ENCODE assay signal across 20 cellular contexts in the genomic region with DNA sequence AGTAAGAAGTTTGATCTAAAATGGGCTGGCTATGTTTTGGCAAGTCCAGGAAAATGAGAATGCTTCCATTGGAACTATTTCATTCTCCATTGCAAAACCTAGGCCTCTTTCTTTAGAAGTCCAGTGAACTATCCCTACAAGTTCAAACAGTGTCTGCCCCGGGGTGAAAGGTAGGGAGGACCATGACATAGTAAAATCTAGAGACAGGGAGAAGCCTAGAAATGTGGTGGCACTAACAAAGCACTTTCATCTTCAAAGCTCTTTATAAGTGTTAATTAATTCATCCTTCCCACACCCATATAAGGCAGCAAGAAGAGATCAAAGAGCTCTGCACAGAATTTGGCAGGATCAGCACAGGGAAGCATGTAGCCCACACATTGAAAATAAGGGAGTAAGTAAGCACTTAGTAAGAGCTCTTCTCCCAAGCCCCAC.
DNase-seq lines count a peak whose midpoint lies in the region; ATAC-seq, FAIRE-seq and TF ChIP-seq lines count a peak whose summit lies in the region.
"Had no signal": no experiment of that assay in that cellular context is flagged by ENCODE, and none has a peak within 500 bp of the region (broad histone marks: within the 10 kb centered on the region; RNA-seq: fewer than 3 reads in every experiment).

No MANE protein-coding gene starts in this region.

- DNase-seq in IMR-90, result no peak
- DNase-seq in astrocyte (ENCODE audit: low read depth), result no peak
- no peak for DNase-seq in thyroid gland
- no peak for DNase-seq in NCI-H2196 treated with DMSO at 0.1 percent for 48 hours (lab: John Stamatoyannopoulos, UW; ENCODE audit: unreplicated experiment)
- no peak for DNase-seq in vagina (ENCODE audit: extremely low spot score in 2 of 2)
- DNase-seq: AML-193, DMS 273 treated with DMSO at 0.1 percent for 48 hours, DND-41, H7, NCI-H1092 treated with DMSO at 0.1 percent for 48 hours, NCI-H146, NCI-H2029 treated with DMSO at 0.1 percent for 48 hours, NCI-H2171, NCI-H446, NCI-H526 treated with DMSO at 0.1 percent for 48 hours, RPMI8226, SIG-M5 had no signal

- H3K36me3 ChIP-seq in IMR-90 (ENCODE audit: control insufficient read depth, insufficient read depth, low read length) (no peaks in the 10 kb centered on the region), astrocyte (ENCODE audit: insufficient read depth, low read length) (no peaks in the 10 kb centered on the region), liver (ENCODE audit: control insufficient read depth in 4 of 4, insufficient read depth in 3 of 4, low read depth in 1 of 4, low read length in 3 of 4) (no peaks in the 10 kb centered on the region), thyroid gland (no peaks in the 10 kb centered on the region), vagina (no peaks in the 10 kb centered on the region)

- peak overlapping the region; percentile 69 for H3K14ac ChIP-seq in IMR-90 (replicated peaks; ENCODE audit: low read depth, low read length)

- peaks cover 4% of the 10 kb centered on the region for H3K9me3 Mint-ChIP-seq in astrocyte (ENCODE audit: unreplicated experiment)

- intact Hi-C loops in IMR-90 (cut with micrococcal nuclease) (loop anchor here (10.0 kb wide), 1 partner anchor 400 kb away; no protein-coding TSS in a partner anchor), thyroid gland (cut with DNase I) (no loop called here), vagina (cut with DNase I) (no loop called here)

- CTCF ChIA-PET in IMR-90 (lab: Yijun Ruan, JAX), result no interaction called here

- H3K4me1 ChIP-seq in IMR-90 (ENCODE audit: control insufficient read depth, insufficient read depth, low read length) (peaks cover 23% of the 10 kb centered on the region; the same call in 1 of the 2 replicates), astrocyte (ENCODE audit: insufficient read depth, low read length) (peaks cover 26% of the 10 kb centered on the region), liver (ENCODE audit: control insufficient read depth in 4 of 4, insufficient read depth in 4 of 4, low read length in 3 of 4) (peaks cover 0 to 3% (median 0%) of the 10 kb centered on the region in 4 donors), thyroid gland (peaks cover 14 to 36% of the 10 kb centered on the region in 2 donors), vagina (no peaks in the 10 kb centered on the region)

- peak overlapping the region; percentile 93 for H2BK120ac ChIP-seq in IMR-90 (ENCODE audit: low read depth, low read length)

- H3K4me1 Mint-ChIP-seq in astrocyte (ENCODE audit: low read depth, unreplicated experiment), result peaks cover 43% of the 10 kb centered on the region

- H3K27ac ChIP-seq in IMR-90 (ENCODE audit: insufficient read depth, low read length) (no peak overlapping the region), astrocyte (ENCODE audit: low read depth, low read length) (no peak overlapping the region), liver (ENCODE audit: low read depth in 1 of 2, low read length in 2 of 2) (peak overlapping the region in 1 of 2 donors; percentile 30), thyroid gland (peak overlapping the region; percentile 69 to 83 (median 82)), vagina (no peak overlapping the region)
- H3K27ac ChIP-seq: C4-2B had no signal

- no TSS peak for BruUV-seq in IMR-90 (replicated peaks; lab: Mats Ljungman, UMichigan)

- no peak overlapping the region for H2AK9ac ChIP-seq in IMR-90 (replicated peaks; ENCODE audit: low read depth, low read length, poor library complexity)

- FAIRE-seq in astrocyte (lab: Jason Lieb, UNC), result no peak

- peak overlapping the region; percentile 89; the same call in 1 of the 2 replicates for H3K18ac ChIP-seq in IMR-90 (ENCODE audit: low read depth, low read length)

- dilution Hi-C loops in IMR-90 (cut with HindIII; ENCODE audit: low sequenced_read_pairs, unreplicated experiment), result no loop called here

- H3K4ac ChIP-seq in IMR-90 (ENCODE audit: low read depth, low read length), result peak overlapping the region; percentile 66

- H3K9me3 ChIP-seq in IMR-90 (ENCODE audit: control insufficient read depth, insufficient read depth, low read length) (no peaks in the 10 kb centered on the region), astrocyte (ENCODE audit: insufficient read depth, low read depth, low read length) (no peaks in the 10 kb centered on the region), liver (ENCODE audit: control insufficient read depth in 4 of 4, low read length in 3 of 4) (no peaks in the 10 kb centered on the region), thyroid gland (no peaks in the 10 kb centered on the region), vagina (no peaks in the 10 kb centered on the region)

- TF ChIP-seq RAD21 in IMR-90 (IDR thresholded peaks at IDR 0.05; ENCODE audit: low read length), result no peak
- TF ChIP-seq RAD21 in liver (IDR thresholded peaks at IDR 0.05), result peak; percentile 52 to 60

- H3K79me2 ChIP-seq in astrocyte (ENCODE audit: insufficient read depth, low read length), result no peaks in the 10 kb centered on the region

- H3K27me3 ChIP-seq in IMR-90 (ENCODE audit: control insufficient read depth, insufficient read depth, low read length), result no peaks in the 10 kb centered on the region
- no peaks in the 10 kb centered on the region for H3K27me3 ChIP-seq in astrocyte (ENCODE audit: insufficient read depth, low read length)
- H3K27me3 ChIP-seq in liver (ENCODE audit: control insufficient read depth in 4 of 4, insufficient read depth in 4 of 4, low read length in 3 of 4), result no peaks in the 10 kb centered on the region
- H3K27me3 ChIP-seq in thyroid gland, result no peaks in the 10 kb centered on the region
- H3K27me3 ChIP-seq in vagina, result no peaks in the 10 kb centered on the region

- no peak overlapping the region for H3K9ac ChIP-seq in IMR-90 (ENCODE audit: low read depth, low read length)
- no peak overlapping the region for H3K9ac ChIP-seq in astrocyte (ENCODE audit: low read length)
- no peak overlapping the region for H3K9ac ChIP-seq in liver (ENCODE audit: low read depth in 1 of 2, low read length in 2 of 2)

- no peaks in the 10 kb centered on the region for H3K36me3 Mint-ChIP-seq in astrocyte (ENCODE audit: low read depth, unreplicated experiment)

- in situ Hi-C loops in IMR-90 (cut with MboI; ENCODE audit: low sequenced_read_pairs), result no loop called here

- H4K20me1 ChIP-seq in IMR-90 (ENCODE audit: insufficient read depth, low read length) (no peaks in the 10 kb centered on the region), astrocyte (ENCODE audit: insufficient read depth, low read length) (no peaks in the 10 kb centered on the region)

- peak overlapping the region; percentile 91; the same call in 1 of the 2 replicates for H2BK20ac ChIP-seq in IMR-90 (ENCODE audit: low read depth, low read length)

- no peak overlapping the region for H3K56ac ChIP-seq in IMR-90 (ENCODE audit: extremely low read depth, insufficient read depth, low read length)

- H4K8ac ChIP-seq in IMR-90 (ENCODE audit: low read depth in 2 of 2, low read length in 2 of 2), result peak overlapping the region; percentile 33 to 81; a peak in 2 of 4 replicates

- no CpG with 5 or more reads among the region's 1 CpG for WGBS in IMR-90 (ENCODE audit: extremely low coverage in 2 of 2, insufficient read length in 1 of 2), 2 experiments
- 40% methylated on average over 1 of the region's 1 CpG for WGBS in liver
- 76 to 88% methylated on average over 1 of the region's 1 CpG for WGBS in thyroid gland, 2 donors

- H3K27ac Mint-ChIP-seq in astrocyte (ENCODE audit: unreplicated experiment), result peak overlapping the region; percentile 28

- H3K79me1 ChIP-seq in IMR-90 (ENCODE audit: low read depth in 1 of 2, low read length in 2 of 2), result peaks cover 0 to 15% of the 10 kb centered on the region in 2 experiments; a peak in 2 of 4 replicates

- no peak for ATAC-seq in IMR-90 (ENCODE audit: low read depth)
- ATAC-seq in GM18868 (IDR thresholded peaks at IDR 0.05; ENCODE audit: unreplicated experiment), result no peak

- H4K5ac ChIP-seq in IMR-90 (ENCODE audit: low read depth, low read length), result peak overlapping the region; percentile 63; the same call in 1 of the 2 replicates

- H3K27me3 Mint-ChIP-seq in astrocyte (ENCODE audit: low read depth, unreplicated experiment), result no peaks in the 10 kb centered on the region

- peak overlapping the region; percentile 18; the same call in 1 of the 2 replicates for H2AK5ac ChIP-seq in IMR-90 (ENCODE audit: low read depth, low read length)

- no peak overlapping the region for H3K4me3 ChIP-seq in IMR-90 (ENCODE audit: insufficient read depth, low read depth, low read length)
- no peak overlapping the region for H3K4me3 ChIP-seq in astrocyte (ENCODE audit: insufficient read depth, low read depth, low read length)
- H3K4me3 ChIP-seq in liver (ENCODE audit: low read depth in 1 of 3, low read length in 3 of 3), result no peak overlapping the region
- H3K4me3 ChIP-seq in thyroid gland (replicated peaks in 1 of 3), result no peak overlapping the region
- no peak overlapping the region for H3K4me3 ChIP-seq in vagina

- H3K9me1 ChIP-seq in IMR-90 (ENCODE audit: insufficient read depth, low read length), result peaks cover 11% of the 10 kb centered on the region; the same call in 1 of the 2 replicates

- H2BK5ac ChIP-seq in IMR-90 (ENCODE audit: low read depth, low read length, poor library complexity, severe bottlenecking), result peak overlapping the region; percentile 90

- no peak overlapping the region for H3K23ac ChIP-seq in IMR-90 (ENCODE audit: low read depth, low read length)

- TF ChIP-seq POLR2A in IMR-90 (IDR thresholded peaks at IDR 0.05; ENCODE audit: low read depth, low read length), result no peak
- no peak for TF ChIP-seq POLR2A in thyroid gland (IDR thresholded peaks at IDR 0.05)
- no peak for TF ChIP-seq POLR2A in vagina (IDR thresholded peaks at IDR 0.05)

- no peak for TF ChIP-seq CTCF in IMR-90 (conservative IDR thresholded peaks at IDR 0.05; ENCODE audit: low read depth, low read length)
- no peak for TF ChIP-seq CTCF in astrocyte (IDR thresholded peaks at IDR 0.05; ENCODE audit: insufficient read depth, low read depth, low read length)
- no peak for TF ChIP-seq CTCF in liver (IDR thresholded peaks at IDR 0.05; ENCODE audit: low read depth, low read length, missing input control)
- TF ChIP-seq CTCF in thyroid gland (IDR thresholded peaks at IDR 0.05), result no peak
- no peak for TF ChIP-seq CTCF in vagina (IDR thresholded peaks at IDR 0.05)

- no peak overlapping the region for H2AFZ ChIP-seq in IMR-90 (replicated peaks; ENCODE audit: low read length, poor library complexity)
- no peak overlapping the region for H2AFZ ChIP-seq in astrocyte (ENCODE audit: low read depth, low read length)

- H3K4me2 ChIP-seq in IMR-90 (ENCODE audit: low read depth, low read length) (no peak overlapping the region), astrocyte (ENCODE audit: low read length) (no peak overlapping the region)

- peak overlapping the region; percentile 6; the same call in 1 of the 2 replicates for H4K91ac ChIP-seq in IMR-90 (ENCODE audit: insufficient read depth, low read depth, low read length)

- H2BK15ac ChIP-seq in IMR-90 (ENCODE audit: low read depth, low read length), result peak overlapping the region; percentile 87; the same call in 2 of the 3 replicates

- POLR2A ChIA-PET in IMR-90 (lab: Charles Lee; ENCODE audit: unreplicated experiment), result no interaction called here

- no peak overlapping the region for H3K4me3 Mint-ChIP-seq in astrocyte (ENCODE audit: unreplicated experiment)

TF ChIP-seq in IMR-90, 13 proteins besides CTCF, POLR2A, EP300 and RAD21 (continues in another document):
- TF ChIP-seq SMC3 (IDR thresholded peaks at IDR 0.05; ENCODE audit: low read depth, low read length), result no peak

Comparison
In these comparisons a context has a peak if more than half of its experiments do, and no peak if none do; other contexts are left out.
1. H3K27ac ChIP-seq: peak in thyroid gland (3 of 3); none in IMR-90 (single experiment), astrocyte (single experiment) and vagina (single experiment).